Comparison of ENCODE assay signal across 8 cellular contexts in the genomic region with DNA sequence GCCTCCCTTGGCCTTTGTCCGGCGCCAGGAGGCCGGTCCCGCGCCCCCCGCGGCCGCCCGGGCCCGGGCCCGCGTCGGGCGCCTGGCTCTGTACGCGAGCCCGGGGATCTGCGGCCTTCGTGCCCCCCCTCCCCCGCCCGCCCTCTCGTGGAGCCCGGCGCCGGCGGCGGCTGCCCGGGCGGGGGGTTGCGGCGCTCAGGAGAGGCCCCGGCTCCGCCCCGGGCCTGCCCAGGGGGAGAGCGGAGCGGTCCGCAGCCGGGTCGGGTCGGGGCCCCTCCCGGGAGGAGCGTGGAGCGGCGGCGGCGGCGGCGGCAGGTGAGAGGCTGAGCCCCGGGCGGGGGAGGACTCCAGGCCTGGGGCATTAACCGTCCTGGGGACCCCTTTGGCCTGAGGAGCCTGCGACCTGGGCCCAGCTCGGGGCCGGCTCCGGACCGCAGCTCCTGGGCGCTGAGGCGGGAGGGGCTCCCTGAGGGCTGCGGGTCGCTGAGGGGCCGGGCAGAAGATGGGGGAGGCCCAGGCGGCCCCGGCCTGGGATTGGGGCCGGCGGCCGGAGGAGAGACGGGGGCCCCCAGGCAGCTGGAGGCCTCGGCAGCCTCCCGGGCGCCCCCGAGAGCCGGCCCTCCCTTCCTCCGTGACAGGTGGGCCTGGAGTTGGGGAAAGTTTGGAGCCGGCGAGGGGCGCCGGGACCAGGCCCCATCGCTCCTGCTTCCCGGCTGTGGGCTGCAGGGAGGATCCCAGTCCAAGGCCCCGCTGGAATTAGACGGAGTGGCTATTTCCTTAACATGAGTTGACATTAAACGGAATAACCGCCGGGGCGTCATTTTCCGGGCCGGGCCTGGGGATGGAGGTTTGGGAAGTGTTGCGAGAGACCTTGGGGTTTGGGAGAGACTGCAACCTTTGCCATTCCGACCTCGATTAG. TPM values are rescaled to one million over a fixed set of nuclear protein-coding genes. Genes with fewer than 3 reads are reported as not detected.
A peak's percentile ranks its signal among the peaks of the same experiment; 100 is the strongest.
DNase-seq lines count a peak whose midpoint lies in the region; ATAC-seq and TF ChIP-seq lines count a peak whose summit lies in the region.
"Not testable (repeated sequence)": the region's sequence is repeated elsewhere in the genome, so short reads cannot be mapped to it uniquely, and the experiment has no call there.

No MANE protein-coding gene starts in this region.

- H2AFZ ChIP-seq in OCI-LY1 (ENCODE audit: low read length), result not testable (repeated sequence)

- not testable (repeated sequence) for H3K9me3 ChIP-seq in OCI-LY1 (ENCODE audit: low read length); effector memory CD4-positive, alpha-beta T cell (ENCODE audit: control insufficient read depth, low read length); left lung

- H3K9ac ChIP-seq in OCI-LY1 (ENCODE audit: low read length), result peak overlapping the region; percentile 92

- H3K27ac ChIP-seq in OCI-LY1 (ENCODE audit: low read depth, low read length, poor library complexity, severe bottlenecking), result peak overlapping the region; percentile 70
- H3K27ac ChIP-seq in effector memory CD4-positive, alpha-beta T cell (ENCODE audit: insufficient read depth, low read length, poor library complexity, severe bottlenecking), result peak overlapping the region; percentile 84
- peak overlapping the region; percentile 88 to 91 for H3K27ac ChIP-seq in left lung
- peak overlapping the region; percentile 86 to 100 (median 97) for H3K27ac ChIP-seq in skin epidermis

- H3K27me3 ChIP-seq in OCI-LY1 (ENCODE audit: insufficient read depth, low read length); effector memory CD4-positive, alpha-beta T cell (replicated peaks; ENCODE audit: control insufficient read depth, insufficient read depth, low read length, poor library complexity, severe bottlenecking); left lung: not testable (repeated sequence)

- H3K9me2 ChIP-seq in OCI-LY1 (ENCODE audit: low read depth, low read length), result not testable (repeated sequence)

- intact Hi-C loops in left lung (cut with DNase I), result not testable (repeated sequence)

- ATAC-seq in HG03095 (IDR thresholded peaks at IDR 0.05; ENCODE audit: unreplicated experiment), result peak; percentile 19
- peak; percentile 47 for ATAC-seq in left lung

- not testable (repeated sequence) for H3F3A ChIP-seq in OCI-LY1 (ENCODE audit: insufficient read depth, low read length)

- not testable (repeated sequence) for TF ChIP-seq CTCF in AG09309 (IDR thresholded peaks at IDR 0.05; ENCODE audit: control insufficient read depth, insufficient read depth, low read depth, low read length, missing control alignments); OCI-LY1 (IDR thresholded peaks at IDR 0.05; ENCODE audit: low read length); left lung (IDR thresholded peaks at IDR 0.05)

- H3K79me2 ChIP-seq in OCI-LY1 (ENCODE audit: insufficient read depth, low read length), result peaks cover 28% of the 10 kb centered on the region

- H3K4me1 ChIP-seq in OCI-LY1 (ENCODE audit: insufficient read depth, low read length, severe bottlenecking) (peaks cover 29% of the 10 kb centered on the region), left lung (peaks cover 3 to 44% of the 10 kb centered on the region in 2 donors)
- not testable (repeated sequence) for H3K4me1 ChIP-seq in effector memory CD4-positive, alpha-beta T cell (ENCODE audit: control insufficient read depth, insufficient read depth, low read length, poor library complexity, severe bottlenecking)

- H4K20me1 ChIP-seq in OCI-LY1 (ENCODE audit: insufficient read depth, low read length), result not testable (repeated sequence)

- DNase-seq in AG09309 (ENCODE audit: low read depth), result not testable (repeated sequence)
- peak; percentile 8 for DNase-seq in GM19240 (ENCODE audit: insufficient read length, low spot score)
- DNase-seq in activated T-cell treated with anti-CD3 and anti-CD28 coated beads for 48 hours (ENCODE audit: low read depth), result peak; percentile 36
- peak in 2 of 3 donors; percentile 16 to 34 for DNase-seq in effector memory CD4-positive, alpha-beta T cell
- peak; percentile 37 to 87 for DNase-seq in left lung

- H3K4me2 ChIP-seq in OCI-LY1 (ENCODE audit: low read length), result peak overlapping the region; percentile 98

- H3K36me3 ChIP-seq in OCI-LY1 (ENCODE audit: insufficient read depth, low read length), result peaks cover 22% of the 10 kb centered on the region
- H3K36me3 ChIP-seq in effector memory CD4-positive, alpha-beta T cell (ENCODE audit: control insufficient read depth, insufficient read depth, low read length), result not testable (repeated sequence)
- peaks cover 0 to 19% of the 10 kb centered on the region in 2 donors for H3K36me3 ChIP-seq in left lung

- peak overlapping the region; percentile 67 for H3K4me3 ChIP-seq in AG09309 (ENCODE audit: control insufficient read depth, low read depth, low read length)
- peak overlapping the region; percentile 92 for H3K4me3 ChIP-seq in OCI-LY1 (ENCODE audit: low read depth, low read length, poor library complexity, severe bottlenecking)
- H3K4me3 ChIP-seq in effector memory CD4-positive, alpha-beta T cell (ENCODE audit: insufficient read depth, low read depth, low read length, poor library complexity, severe bottlenecking), result peak overlapping the region; percentile 62
- peak overlapping the region; percentile 55 to 64 for H3K4me3 ChIP-seq in left lung
- H3K4me3 ChIP-seq in skin epidermis, result peak overlapping the region; percentile 63 to 91 (median 78)

RNA-seq across cellular contexts. Expression of a gene that starts 0.6 kb away (rescaled TPM):
- 10 to 100 TPM; 32.2 to 34.7 TPM for total RNA-seq in left lung

RNA-seq across cellular contexts. Expression of a gene that starts 55.5 kb away (rescaled TPM):
- total RNA-seq in left lung, result 10 to 100 TPM; 16.1 to 20.0 TPM
